8 cellular contexts compared by ENCODE assay signal in genomic region chrX:65034641-65035450, GRCh38. TPM values are rescaled to one million over a fixed set of nuclear protein-coding genes. Genes with fewer than 3 reads are reported as not detected.
DNase-seq lines count a peak whose midpoint lies in the region; ATAC-seq, FAIRE-seq and TF ChIP-seq lines count a peak whose summit lies in the region.

Gene ZC3H12B, plus strand, starts transcription at chrX:65034826.

- no peaks in the 10 kb centered on the region for H4K20me1 ChIP-seq in keratinocyte (ENCODE audit: control insufficient read depth, extremely low read depth, insufficient read depth, low read length)

- CTCF ChIA-PET in activated B cell treated with CpG ODN at 0.5 μM for 24 hours (lab: Charles Lee), result interaction anchor here (0.9 kb wide), 1 partner anchor 59 kb away, joined by 3 read pairs; no protein-coding TSS in a partner anchor

- H3K79me2 ChIP-seq in keratinocyte (ENCODE audit: control insufficient read depth, insufficient read depth, low read length), result no peaks in the 10 kb centered on the region

- H3K9me3 ChIP-seq in keratinocyte (ENCODE audit: control insufficient read depth, low read depth, low read length), result no peaks in the 10 kb centered on the region

- no peak within 1 kb of the TSS for H3K27ac ChIP-seq in keratinocyte (ENCODE audit: control insufficient read depth, insufficient read depth, low read length)

- H3K27me3 ChIP-seq in keratinocyte (ENCODE audit: control insufficient read depth, extremely low read depth, insufficient read depth, low read length), result no peaks in the 10 kb centered on the region

- H3K9ac ChIP-seq in keratinocyte (ENCODE audit: control insufficient read depth, extremely low read depth, insufficient read depth, low read length), result no peak within 1 kb of the TSS

- no peaks in the 10 kb centered on the region for H3K9me3 Mint-ChIP-seq in activated B cell treated with CpG ODN at 0.5 μM for 24 hours

- H3K4me1 ChIP-seq in keratinocyte (ENCODE audit: control insufficient read depth, extremely low read depth, insufficient read depth, low read length), result no peaks in the 10 kb centered on the region

- H3K27ac Mint-ChIP-seq in activated B cell treated with CpG ODN at 0.5 μM for 24 hours, result peak within 1 kb of the TSS; percentile 92

- H3K4me2 ChIP-seq in keratinocyte (ENCODE audit: control insufficient read depth, extremely low read depth, insufficient read depth, low read depth, low read length), result peak within 1 kb of the TSS; percentile 54

- no peaks in the 10 kb centered on the region for H3K27me3 Mint-ChIP-seq in activated B cell treated with CpG ODN at 0.5 μM for 24 hours

- no peak for FAIRE-seq in keratinocyte (lab: Jason Lieb, UNC)

- no peaks in the 10 kb centered on the region for H3K36me3 ChIP-seq in keratinocyte (ENCODE audit: control insufficient read depth in 2 of 2, extremely low read depth in 1 of 2, insufficient read depth in 2 of 2, low read length in 2 of 2)

- intact Hi-C loops in activated B cell treated with CpG ODN at 0.5 μM for 24 hours (cut with micrococcal nuclease), result loop anchor here (1.0 to 5.0 kb wide), 5 partner anchors 59 to 1474 kb away; partner anchors contain the start of genes LAS1L and ZC4H2

- peaks cover 4% of the 10 kb centered on the region for H3K36me3 Mint-ChIP-seq in activated B cell treated with CpG ODN at 0.5 μM for 24 hours (ENCODE audit: low read depth)

- H3K4me3 Mint-ChIP-seq in activated B cell treated with CpG ODN at 0.5 μM for 24 hours, result peak within 1 kb of the TSS; percentile 94

- dilution Hi-C loops in keratinocyte (cut with MboI; ENCODE audit: extremely low pct_ligation_motif_present, low sequenced_read_pairs), result no loop called here

- no peak for TF ChIP-seq CTCF in activated B cell treated with CpG ODN at 0.5 μM for 24 hours (IDR thresholded peaks at IDR 0.05)
- TF ChIP-seq CTCF in keratinocyte (optimal IDR thresholded peaks at IDR 0.05 in 1 of 3, IDR thresholded peaks at IDR 0.05 in 1 of 3, conservative IDR thresholded peaks at IDR 0.05 in 1 of 3; ENCODE audit: extremely low read depth in 1 of 3, insufficient read depth in 2 of 3, low read length in 3 of 3), result peak; percentile 12 to 37 (median 19)

- POLR2A ChIA-PET in activated B cell treated with CpG ODN at 0.5 μM for 24 hours (lab: Charles Lee), result interaction anchor here (1.6 to 2.2 kb wide), 2 partner anchors 59 to 500 kb away, joined by 9 to 12 read pairs; partner anchors contain the start of genes LAS1L and ZC4H2

- H2AFZ ChIP-seq in keratinocyte (ENCODE audit: control insufficient read depth, low read length), result peak within 1 kb of the TSS; percentile 81

- DNase-seq in Daoy (ENCODE audit: low read depth) (peak; percentile 10), Kasumi-1 (lab: John Stamatoyannopoulos, UW) (peak; percentile 58 to 69), activated B cell treated with CpG ODN at 0.5 μM for 24 hours (peak; percentile 76), keratinocyte (ENCODE audit: low read depth, low spot score) (no peak), A172 (ENCODE audit: low spot score) (no peak)
- DNase-seq in central memory CD4-positive, alpha-beta T cell, result peak; percentile 77
- DNase-seq in stimulated activated CD4-positive, alpha-beta T cell treated with anti-CD3 and anti-CD28 coated beads, Interleukin-15, amount 100 ng/mL, for 1 hour (ENCODE audit: low read depth in 1 of 2, low spot score in 1 of 2), result peak; percentile 63 to 74

- peaks cover 14% of the 10 kb centered on the region for H3K4me1 Mint-ChIP-seq in activated B cell treated with CpG ODN at 0.5 μM for 24 hours

- H3K4me3 ChIP-seq in keratinocyte (ENCODE audit: control insufficient read depth in 2 of 3, extremely low read depth in 1 of 3, insufficient read depth in 2 of 3, low read depth in 1 of 3, low read length in 3 of 3), result peak within 1 kb of the TSS; percentile 26 to 43 (median 35)

- ATAC-seq in GM21717 (IDR thresholded peaks at IDR 0.05; ENCODE audit: unreplicated experiment) (peak; percentile 95), activated B cell treated with CpG ODN at 0.5 μM for 24 hours (ENCODE audit: low read depth) (peak; percentile 91)

- no peaks in the 10 kb centered on the region for H3K9me1 ChIP-seq in keratinocyte (ENCODE audit: control insufficient read depth, extremely low read depth, insufficient read depth, low read length)

RNA-seq across cellular contexts. Expression of gene ZC3H12B, which starts in this region (rescaled TPM):
- total RNA-seq in Daoy (2014; rRNA removed; shearing (Covaris generic)), result not detected in 2 replicates
- 0.83 and 1.6 TPM in 2 replicates for total RNA-seq in activated B cell treated with CpG ODN at 0.5 μM for 24 hours
- 0.01 TPM in 2 of 3 replicates, not detected in the other for polyA plus RNA-seq in keratinocyte
- not detected for polyA plus RNA-seq in keratinocyte (2011; ENCODE audit: low read depth)
- polyA plus RNA-seq in keratinocyte (2011; cell fraction: cytosol; rRNA removed), result 0.01 TPM in 1 of 2 replicates, not detected in the other
- 0.03 and 0.11 TPM in 2 replicates for polyA plus RNA-seq in keratinocyte (2011; cell fraction: nucleus; rRNA removed)
- 0.03 and 0.21 TPM in 2 replicates for polyA plus RNA-seq in keratinocyte (2012; ENCODE audit: low replicate concordance)
- 0.06 TPM in 1 of 3 replicates, not detected in the others for polyA minus RNA-seq in keratinocyte
- polyA minus RNA-seq in keratinocyte (2011; cell fraction: cytosol; rRNA and poly(A)+ RNA removed), result not detected
- not detected in 2 replicates for polyA minus RNA-seq in keratinocyte (2011; cell fraction: nucleus; rRNA and poly(A)+ RNA removed)
- total RNA-seq in A172 (2014; rRNA removed; shearing (Covaris generic)), result not detected in 2 replicates

Comparison
In these comparisons a context has a peak if more than half of its experiments do, and no peak if none do; other contexts are left out.
1. Peak in DNase-seq in Daoy; RNA of the gene not detected or under 1 TPM.
2. DNase-seq: peak in Kasumi-1 (2 of 2), activated B cell treated with CpG ODN at 0.5 μM for 24 hours (single experiment), central memory CD4-positive, alpha-beta T cell (single experiment) and stimulated activated CD4-positive, alpha-beta T cell treated with anti-CD3 and anti-CD28 coated beads, Interleukin-15, amount 100 ng/mL, for 1 hour (2 of 2); none in keratinocyte (single experiment) and A172 (single experiment).